ENCODE assay signal across 24 cellular contexts in genomic region chr13:88701551-88701950, GRCh38.
"Had no signal": no experiment of that assay in that cellular context is flagged by ENCODE, and none has a peak within 500 bp of the region (broad histone marks: within the 10 kb centered on the region; RNA-seq: fewer than 3 reads in every experiment).

No MANE protein-coding gene starts in this region.

- DNase-seq: activated CD4-positive, alpha-beta memory T cell treated with anti-CD3 and anti-CD28 coated beads, Interleukin-2, amount 10 ng/mL, durations not matched to agents 7 days and 5 days; activated CD4-positive, alpha-beta T cell treated with anti-CD3 and anti-CD28 coated beads, Interleukin-2, amount 10 ng/mL, durations not matched to agents 24 days and 14 days; activated effector memory CD4-positive, alpha-beta T cell treated with Interleukin-2 at 50 U/mL for 16 hours; activated naive CD4-positive, alpha-beta T cell treated with anti-CD3 and anti-CD28 coated beads, Interleukin-2, amount 10 ng/mL, durations not matched to agents 7 days and 5 days; activated T-cell treated with anti-CD3 and anti-CD28 coated beads, Interleukin-2, amount 50 U/mL, for 72 hours; anterior cingulate cortex; effector memory CD4-positive, alpha-beta T cell; natural killer cell; right cardiac atrium; stimulated activated CD4-positive, alpha-beta T cell treated with anti-CD3 and anti-CD28 coated beads, Interleukin-2, amount 100 ng/mL, for 24 hours; stomach; SW 1271; T-helper 17 cell had no signal

- H3K27ac Mint-ChIP-seq: activated CD4-positive, alpha-beta memory T cell treated with anti-CD3 and anti-CD28 coated beads, Interleukin-2, amount 10 ng/mL, durations not matched to agents 7 days and 5 days; activated CD4-positive, alpha-beta T cell treated with anti-CD3 and anti-CD28 coated beads, Interleukin-2, amount 10 ng/mL, durations not matched to agents 24 days and 14 days; activated naive CD4-positive, alpha-beta T cell treated with anti-CD3 and anti-CD28 coated beads, Interleukin-2, amount 10 ng/mL, durations not matched to agents 7 days and 5 days; activated T-cell treated with anti-CD3 and anti-CD28 coated beads, Interleukin-2, amount 50 U/mL, for 72 hours; brain; mesothelial cell of epicardium; natural killer cell; stimulated activated memory B cell treated with anti-CD40 and anti-IgM and Interleukin-4, amounts not matched to agents 10 μg/mL and 1 μg/mL and 100 μg/mL, for 72 hours; T-helper 17 cell; type B pancreatic cell had no signal

- H3K27ac ChIP-seq: SK-N-MC, skin epidermis, stomach had no signal

- H3K9me3 ChIP-seq: stomach had no signal

- H3K9me3 Mint-ChIP-seq: type B pancreatic cell had no signal

- FAIRE-seq: colon, keratinocyte had no signal

- ATAC-seq: activated CD4-positive, CD25-positive, alpha-beta regulatory T cell treated with anti-CD3 and anti-CD28 coated beads, Interleukin-2, amount 50 U/mL, for 24 hours; activated T-cell treated with anti-CD3 and anti-CD28 coated beads, Interleukin-2, amount 50 U/mL, for 72 hours; esophagus mucosa; natural killer cell; stimulated activated memory B cell treated with anti-CD40 and anti-IgM and Interleukin-4, amounts not matched to agents 10 μg/mL and 1 μg/mL and 100 μg/mL, for 72 hours; T-helper 17 cell had no signal

- H3K36me3 Mint-ChIP-seq: activated naive CD4-positive, alpha-beta T cell treated with anti-CD3 and anti-CD28 coated beads, Interleukin-2, amount 10 ng/mL, durations not matched to agents 7 days and 5 days; brain; mesothelial cell of epicardium; natural killer cell; stimulated activated memory B cell treated with anti-CD40 and anti-IgM and Interleukin-4, amounts not matched to agents 10 μg/mL and 1 μg/mL and 100 μg/mL, for 72 hours; type B pancreatic cell had no signal

- H3K27me3 ChIP-seq: stomach had no signal

- H3K4me1 Mint-ChIP-seq: activated CD4-positive, alpha-beta memory T cell treated with anti-CD3 and anti-CD28 coated beads, Interleukin-2, amount 10 ng/mL, durations not matched to agents 7 days and 5 days; activated CD4-positive, alpha-beta T cell treated with anti-CD3 and anti-CD28 coated beads, Interleukin-2, amount 10 ng/mL, durations not matched to agents 24 days and 14 days; activated naive CD4-positive, alpha-beta T cell treated with anti-CD3 and anti-CD28 coated beads, Interleukin-2, amount 10 ng/mL, durations not matched to agents 7 days and 5 days; brain; central memory CD8-positive, alpha-beta T cell; stimulated activated memory B cell treated with anti-CD40 and anti-IgM and Interleukin-4, amounts not matched to agents 10 μg/mL and 1 μg/mL and 100 μg/mL, for 72 hours; T-helper 17 cell had no signal

- H3K36me3 ChIP-seq: stomach had no signal

- H3K27me3 Mint-ChIP-seq: activated CD4-positive, alpha-beta memory T cell treated with anti-CD3 and anti-CD28 coated beads, Interleukin-2, amount 10 ng/mL, durations not matched to agents 7 days and 5 days; activated CD4-positive, alpha-beta T cell treated with anti-CD3 and anti-CD28 coated beads, Interleukin-2, amount 10 ng/mL, durations not matched to agents 24 days and 14 days; activated naive CD4-positive, alpha-beta T cell treated with anti-CD3 and anti-CD28 coated beads, Interleukin-2, amount 10 ng/mL, durations not matched to agents 7 days and 5 days; central memory CD8-positive, alpha-beta T cell; stimulated activated memory B cell treated with anti-CD40 and anti-IgM and Interleukin-4, amounts not matched to agents 10 μg/mL and 1 μg/mL and 100 μg/mL, for 72 hours; T-helper 17 cell; type B pancreatic cell had no signal

- H3K4me3 Mint-ChIP-seq: activated CD4-positive, alpha-beta memory T cell treated with anti-CD3 and anti-CD28 coated beads, Interleukin-2, amount 10 ng/mL, durations not matched to agents 7 days and 5 days; activated CD4-positive, alpha-beta T cell treated with anti-CD3 and anti-CD28 coated beads, Interleukin-2, amount 10 ng/mL, durations not matched to agents 24 days and 14 days; activated naive CD4-positive, alpha-beta T cell treated with anti-CD3 and anti-CD28 coated beads, Interleukin-2, amount 10 ng/mL, durations not matched to agents 7 days and 5 days; activated T-cell treated with anti-CD3 and anti-CD28 coated beads, Interleukin-2, amount 50 U/mL, for 72 hours; brain; central memory CD8-positive, alpha-beta T cell; mesothelial cell of epicardium; natural killer cell; stimulated activated memory B cell treated with anti-CD40 and anti-IgM and Interleukin-4, amounts not matched to agents 10 μg/mL and 1 μg/mL and 100 μg/mL, for 72 hours; T-helper 17 cell; type B pancreatic cell had no signal

- H3K4me3 ChIP-seq: SK-N-MC, skin epidermis, stomach had no signal
